7 cellular contexts compared by ENCODE assay signal in genomic region chr15:49169880-49170597, GRCh38. TPM values are rescaled to one million over a fixed set of nuclear protein-coding genes. Genes with fewer than 3 reads are reported as not detected.
DNase-seq lines count a peak whose midpoint lies in the region; ATAC-seq, FAIRE-seq and TF ChIP-seq lines count a peak whose summit lies in the region.

Gene GALK2, plus strand, starts transcription at chr15:49170247. Its CDS starts 76 bp downstream, at chr15:49170323.

- peak; percentile 63 for FAIRE-seq in TTC549 (lab: Jason Lieb, UNC)

- H3K4me3 ChIP-seq in body of pancreas (peak within 1 kb of the TSS; percentile 33 to 72), iPS DF 6.9 (ENCODE audit: low read length) (peak within 1 kb of the TSS; percentile 69; the same call in 1 of the 2 replicates), gastrocnemius medialis (peak within 1 kb of the TSS; percentile 58 to 89 (median 78))

- H3K9me3 ChIP-seq in body of pancreas (no peaks in the 10 kb centered on the region), iPS DF 6.9 (ENCODE audit: control insufficient read depth, insufficient read depth, low read length) (no peaks in the 10 kb centered on the region), gastrocnemius medialis (no peaks in the 10 kb centered on the region)

- ATAC-seq in GM18511 (IDR thresholded peaks at IDR 0.05; ENCODE audit: unreplicated experiment) (peak; percentile 94), HG03025 (IDR thresholded peaks at IDR 0.05; ENCODE audit: low FRiP score, unreplicated experiment) (peak; percentile 93), body of pancreas (peak; percentile 100), gastrocnemius medialis (peak; percentile 96 to 98)

- in situ Hi-C loops in gastrocnemius medialis (cut with MboI; ENCODE audit: low sequenced_read_pairs in 4 of 4), result loop anchor here in 1 of 4 donors (25.0 kb wide), 1 partner anchor 308 kb away; no protein-coding TSS in a partner anchor

- TF ChIP-seq POLR2A in body of pancreas (IDR thresholded peaks at IDR 0.05) (peak; percentile 53 to 82 (median 75)), gastrocnemius medialis (IDR thresholded peaks at IDR 0.05) (peak; percentile 42 to 50)

- H3K27ac ChIP-seq in body of pancreas, result peak within 1 kb of the TSS; percentile 81 to 89 (median 86)
- no peak within 1 kb of the TSS for H3K27ac ChIP-seq in iPS DF 6.9 (ENCODE audit: low read length)
- peak within 1 kb of the TSS; percentile 82 to 91 (median 86) for H3K27ac ChIP-seq in gastrocnemius medialis

- peak in 1 of 7 experiments; percentile 9 for TF ChIP-seq CTCF in body of pancreas (IDR thresholded peaks at IDR 0.05)
- TF ChIP-seq CTCF in gastrocnemius medialis (IDR thresholded peaks at IDR 0.05 in 4 of 5, conservative IDR thresholded peaks at IDR 0.05 in 1 of 5), result no peak

- H3K36me3 ChIP-seq in body of pancreas (replicated peaks in 1 of 2; ENCODE audit: insufficient read depth in 1 of 2, low read depth in 2 of 2), result no peaks in the 10 kb centered on the region
- no peaks in the 10 kb centered on the region for H3K36me3 ChIP-seq in iPS DF 6.9 (ENCODE audit: control insufficient read depth, insufficient read depth, low read length)
- no peaks in the 10 kb centered on the region for H3K36me3 ChIP-seq in gastrocnemius medialis

- peaks cover 22% of the 10 kb centered on the region for H3K4me1 ChIP-seq in body of pancreas
- no peaks in the 10 kb centered on the region; the same call in 1 of the 2 replicates for H3K4me1 ChIP-seq in iPS DF 6.9 (ENCODE audit: control insufficient read depth, insufficient read depth, low read length)
- H3K4me1 ChIP-seq in gastrocnemius medialis, result no peaks in the 10 kb centered on the region

- intact Hi-C loops in body of pancreas (cut with DNase I) (no loop called here), gastrocnemius medialis (cut with DNase I; ENCODE audit: low total_unique reads) (loop anchor here (1.0 kb wide), 1 partner anchor 15 kb away; the partner anchor contains the start of gene COPS2)

- DNase-seq in NCI-H2081 treated with DMSO at 0.1 percent for 48 hours (lab: John Stamatoyannopoulos, UW), result peak; percentile 87
- DNase-seq in body of pancreas, result peak; percentile 88 to 94 (median 92)
- peak; percentile 86 for DNase-seq in iPS DF 6.9 (ENCODE audit: low read depth, low spot score)
- DNase-seq in gastrocnemius medialis, result peak; percentile 72 to 80

- H3K27me3 ChIP-seq in body of pancreas (no peaks in the 10 kb centered on the region), iPS DF 6.9 (ENCODE audit: control insufficient read depth, insufficient read depth, low read length) (no peaks in the 10 kb centered on the region), gastrocnemius medialis (no peaks in the 10 kb centered on the region)

- 4 to 5% methylated on average over 25 to 30 of the region's 30 CpGs for WGBS in body of pancreas, 2 donors
- WGBS in iPS DF 6.9 (ENCODE audit: insufficient coverage, insufficient read length), result no CpG with 5 or more reads among the region's 30 CpGs

RNA-seq across cellular contexts. Expression of gene GALK2, which starts in this region (rescaled TPM):
- 10 to 100 TPM; 21.5 to 35.6 TPM for total RNA-seq in body of pancreas
- total RNA-seq in gastrocnemius medialis, result 10 to 100 TPM; 19.1 to 29.5 (median 22.9) TPM
